In genomic region chr10:75431180-75432111, GRCh38 we compare ENCODE assay signal across 1 cellular context.
A peak's percentile ranks its signal among the peaks of the same experiment; 100 is the strongest.
TF ChIP-seq lines count a peak whose summit lies in the region.

Gene LRMDA (plus strand): TSS chr10:75431624.

TF ChIP-seq in HepG2, 621 proteins besides CTCF, POLR2A, EP300 and RAD21 (continued from another document and continues in another):
- TF ChIP-seq, protein P1, sequence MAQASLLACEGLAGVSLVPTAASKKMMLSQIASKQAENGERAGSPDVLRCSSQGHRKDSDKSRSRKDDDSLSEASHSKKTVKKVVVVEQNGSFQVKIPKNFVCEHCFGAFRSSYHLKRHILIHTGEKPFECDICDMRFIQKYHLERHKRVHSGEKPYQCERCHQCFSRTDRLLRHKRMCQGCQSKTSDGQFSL (CRISPR knock-in tag; IDR thresholded peaks at IDR 0.05), result peak; percentile 54
- TF ChIP-seq GABPB1 (CRISPR knock-in tag; IDR thresholded peaks at IDR 0.05), result peak; percentile 66
- peak; percentile 54; the same call in 1 of the 2 replicates for TF ChIP-seq TARDBP (CRISPR knock-in tag; IDR thresholded peaks at IDR 0.05)
- TF ChIP-seq DMAP1 (CRISPR knock-in tag; IDR thresholded peaks at IDR 0.05), result peak; percentile 53; the same call in 1 of the 2 replicates
- TF ChIP-seq MEIS1 (CRISPR knock-in tag; IDR thresholded peaks at IDR 0.05; ENCODE audit: borderline replicate concordance), result no peak
- peak; percentile 76 for TF ChIP-seq PHF21A (CRISPR knock-in tag; IDR thresholded peaks at IDR 0.05)
- peak; percentile 78 for TF ChIP-seq ZNF746 (CRISPR knock-in tag; IDR thresholded peaks at IDR 0.05)
- TF ChIP-seq ZNF142 (CRISPR knock-in tag; IDR thresholded peaks at IDR 0.05), result peak; percentile 38; the same call in 1 of the 2 replicates
- no peak for TF ChIP-seq SYNCRIP (IDR thresholded peaks at IDR 0.05; ENCODE audit: insufficient read depth, low read depth, low read length)
- peak; percentile 58; the same call in 1 of the 2 replicates for TF ChIP-seq NR2C2 (CRISPR knock-in tag; IDR thresholded peaks at IDR 0.05; ENCODE audit: borderline replicate concordance)
- peak; percentile 23; the same call in 1 of the 2 replicates for TF ChIP-seq ZNF616 (CRISPR knock-in tag; IDR thresholded peaks at IDR 0.05; ENCODE audit: low read depth)
- no peak for TF ChIP-seq HNRNPUL1 (IDR thresholded peaks at IDR 0.05; ENCODE audit: low read depth, low read length)
- TF ChIP-seq HNRNPL (IDR thresholded peaks at IDR 0.05; ENCODE audit: low read depth, low read length), result peak; percentile 95
- TF ChIP-seq ESRRA (CRISPR knock-in tag; IDR thresholded peaks at IDR 0.05; ENCODE audit: low read depth), result no peak
- TF ChIP-seq CBFB (CRISPR knock-in tag; IDR thresholded peaks at IDR 0.05), result peak; percentile 21; the same call in 1 of the 2 replicates
- peak; percentile 84 for TF ChIP-seq ZNF777 (CRISPR knock-in tag; IDR thresholded peaks at IDR 0.05)
- peak; percentile 71 for TF ChIP-seq ZEB1 (IDR thresholded peaks at IDR 0.05; ENCODE audit: insufficient replicate concordance, low read depth)
- TF ChIP-seq ZNF160 (CRISPR knock-in tag; IDR thresholded peaks at IDR 0.05), result peak; percentile 35; the same call in 1 of the 2 replicates
- TF ChIP-seq ZNF670 (CRISPR knock-in tag; IDR thresholded peaks at IDR 0.05; ENCODE audit: borderline replicate concordance), result 0 out of 2 replicates have a peak, but pooled peaks have one; percentile 83
- TF ChIP-seq ZNF644 (CRISPR knock-in tag; IDR thresholded peaks at IDR 0.05; ENCODE audit: low read depth), result peak; percentile 31; the same call in 1 of the 2 replicates
- 0 out of 2 replicates have a peak, but pooled peaks have one; percentile 31 for TF ChIP-seq NFAT5 (CRISPR knock-in tag; IDR thresholded peaks at IDR 0.05)
- TF ChIP-seq, protein P2, sequence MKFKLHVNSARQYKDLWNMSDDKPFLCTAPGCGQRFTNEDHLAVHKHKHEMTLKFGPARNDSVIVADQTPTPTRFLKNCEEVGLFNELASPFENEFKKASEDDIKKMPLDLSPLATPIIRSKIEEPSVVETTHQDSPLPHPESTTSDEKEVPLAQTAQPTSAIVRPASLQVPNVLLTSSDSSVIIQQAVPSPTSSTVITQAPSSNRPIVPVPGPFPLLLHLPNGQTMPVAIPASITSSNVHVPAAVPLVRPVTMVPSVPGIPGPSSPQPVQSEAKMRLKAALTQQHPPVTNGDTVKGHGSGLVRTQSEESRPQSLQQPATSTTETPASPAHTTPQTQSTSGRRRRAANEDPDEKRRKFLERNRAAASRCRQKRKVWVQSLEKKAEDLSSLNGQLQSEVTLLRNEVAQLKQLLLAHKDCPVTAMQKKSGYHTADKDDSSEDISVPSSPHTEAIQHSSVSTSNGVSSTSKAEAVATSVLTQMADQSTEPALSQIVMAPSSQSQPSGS (CRISPR knock-in tag; IDR thresholded peaks at IDR 0.05), result peak; percentile 27; the same call in 1 of the 2 replicates
- peak in 1 of 2 experiments; percentile 33; a peak in 1 of 4 replicates for TF ChIP-seq HMGXB4 (CRISPR knock-in tag; IDR thresholded peaks at IDR 0.05; ENCODE audit: borderline replicate concordance in 1 of 2, low read depth in 1 of 2)
- TF ChIP-seq GATAD2A (CRISPR knock-in tag; IDR thresholded peaks at IDR 0.05), result peak; percentile 76; the same call in 1 of the 2 replicates
- peak; percentile 22; the same call in 1 of the 2 replicates for TF ChIP-seq ZBTB21 (CRISPR knock-in tag; IDR thresholded peaks at IDR 0.05)
- peak; percentile 49; the same call in 1 of the 2 replicates for TF ChIP-seq KLF6 (CRISPR knock-in tag; IDR thresholded peaks at IDR 0.05)
- TF ChIP-seq ZNF430 (CRISPR knock-in tag; IDR thresholded peaks at IDR 0.05), result peak; percentile 71; the same call in 1 of the 2 replicates
- peak; percentile 61 for TF ChIP-seq ZFX (CRISPR knock-in tag; IDR thresholded peaks at IDR 0.05; ENCODE audit: low read depth)
- TF ChIP-seq RBFOX2 (IDR thresholded peaks at IDR 0.05; ENCODE audit: low read depth, low read length), result peak; percentile 92
- TF ChIP-seq, protein P3, sequence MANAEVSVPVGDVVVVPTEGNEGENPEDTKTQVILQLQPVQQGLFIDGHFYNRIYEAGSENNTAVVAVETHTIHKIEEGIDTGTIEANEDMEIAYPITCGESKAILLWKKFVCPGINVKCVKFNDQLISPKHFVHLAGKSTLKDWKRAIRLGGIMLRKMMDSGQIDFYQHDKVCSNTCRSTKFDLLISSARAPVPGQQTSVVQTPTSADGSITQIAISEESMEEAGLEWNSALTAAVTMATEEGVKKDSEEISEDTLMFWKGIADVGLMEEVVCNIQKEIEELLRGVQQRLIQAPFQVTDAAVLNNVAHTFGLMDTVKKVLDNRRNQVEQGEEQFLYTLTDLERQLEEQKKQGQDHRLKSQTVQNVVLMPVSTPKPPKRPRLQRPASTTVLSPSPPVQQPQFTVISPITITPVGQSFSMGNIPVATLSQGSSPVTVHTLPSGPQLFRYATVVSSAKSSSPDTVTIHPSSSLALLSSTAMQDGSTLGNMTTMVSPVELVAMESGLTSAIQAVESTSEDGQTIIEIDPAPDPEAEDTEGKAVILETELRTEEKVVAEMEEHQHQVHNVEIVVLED (CRISPR knock-in tag; IDR thresholded peaks at IDR 0.05; ENCODE audit: borderline replicate concordance), result no peak
- peak; percentile 92 for TF ChIP-seq HIVEP1 (CRISPR knock-in tag; IDR thresholded peaks at IDR 0.05)
- TF ChIP-seq ZNF12 (CRISPR knock-in tag; IDR thresholded peaks at IDR 0.05), result peak; percentile 33; the same call in 1 of the 2 replicates
- TF ChIP-seq RXRB (CRISPR knock-in tag; IDR thresholded peaks at IDR 0.05; ENCODE audit: borderline replicate concordance), result peak; percentile 77
- peak; percentile 53 for TF ChIP-seq ISL2 (CRISPR knock-in tag; IDR thresholded peaks at IDR 0.05)
- TF ChIP-seq MXI1 (IDR thresholded peaks at IDR 0.05; ENCODE audit: borderline replicate concordance, low read depth, low read length), result peak; percentile 40; the same call in 1 of the 3 replicates
- peak; percentile 6; the same call in 1 of the 2 replicates for TF ChIP-seq ZNF768 (CRISPR knock-in tag; IDR thresholded peaks at IDR 0.05)
- TF ChIP-seq BCL6 (CRISPR knock-in tag; IDR thresholded peaks at IDR 0.05), result peak; percentile 90
- no peak for TF ChIP-seq HHEX (CRISPR knock-in tag; IDR thresholded peaks at IDR 0.05)
- peak; percentile 44; the same call in 1 of the 2 replicates for TF ChIP-seq THAP11 (CRISPR knock-in tag; IDR thresholded peaks at IDR 0.05)
- 0 out of 2 replicates have a peak, but pooled peaks have one; percentile 48 for TF ChIP-seq FOXO1 (CRISPR knock-in tag; IDR thresholded peaks at IDR 0.05)
- TF ChIP-seq ATF7-NPFF (CRISPR knock-in tag; IDR thresholded peaks at IDR 0.05; ENCODE audit: low read depth), result peak; percentile 18; the same call in 1 of the 2 replicates
- TF ChIP-seq ZBED4 (CRISPR knock-in tag; IDR thresholded peaks at IDR 0.05; ENCODE audit: borderline replicate concordance), result peak; percentile 45
